28 cellular contexts compared by ENCODE assay signal in the genomic region with DNA sequence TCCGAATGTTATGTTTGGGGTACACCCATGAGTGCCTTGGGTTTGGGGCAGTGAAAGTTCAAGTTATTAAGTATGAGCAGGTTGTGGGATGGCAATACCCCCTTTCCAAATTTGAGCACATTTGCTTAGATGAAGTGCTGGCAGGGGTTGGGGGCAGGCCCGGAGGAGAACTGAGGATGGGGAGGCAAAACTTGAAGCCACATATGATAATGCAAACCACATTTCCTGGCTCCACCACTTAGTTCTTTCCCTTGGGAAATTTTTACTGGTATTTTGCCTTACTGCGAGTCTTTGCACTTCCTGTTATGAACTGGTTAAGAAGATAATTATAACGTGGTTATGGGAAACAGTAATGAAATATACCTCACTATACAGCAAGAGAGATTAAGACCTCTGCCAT.
"Had no signal": no experiment of that assay in that cellular context is flagged by ENCODE, and none has a peak within 500 bp of the region (broad histone marks: within the 10 kb centered on the region; RNA-seq: fewer than 3 reads in every experiment).

No MANE protein-coding gene starts in this region.

- H3K27me3 Mint-ChIP-seq: dendritic cell treated with granulocyte-macrophage colony-stimulating factor and Interleukin-4, amounts not matched to agents 40 ng/mL and 50 ng/mL, for 4 days; progenitor cell of endocrine pancreas had no signal

- H3K36me3 Mint-ChIP-seq: naive thymus-derived CD4-positive, alpha-beta T cell; neural progenitor cell; type B pancreatic cell had no signal

- H3K9me3 Mint-ChIP-seq: dendritic cell treated with granulocyte-macrophage colony-stimulating factor and Interleukin-4, amounts not matched to agents 40 ng/mL and 50 ng/mL, for 4 days; endodermal cell; nephron; neural progenitor cell; type B pancreatic cell had no signal

- H3K27ac ChIP-seq: epithelial cell of prostate, foreskin keratinocyte, gastroesophageal sphincter, heart left ventricle, hepatocyte, left lung, neural progenitor cell, parathyroid adenoma, right lobe of liver, testis, tibial artery had no signal

- H3K27ac Mint-ChIP-seq: dendritic cell treated with granulocyte-macrophage colony-stimulating factor and Interleukin-4, amounts not matched to agents 40 ng/mL and 50 ng/mL, for 4 days; endodermal cell; naive thymus-derived CD4-positive, alpha-beta T cell; nephron; neural progenitor cell; progenitor cell of endocrine pancreas; type B pancreatic cell had no signal

- H3K36me3 ChIP-seq: gastroesophageal sphincter, heart left ventricle, left lung, neural progenitor cell, right lobe of liver, tibial artery had no signal

- H3K4me1 Mint-ChIP-seq: naive thymus-derived CD4-positive, alpha-beta T cell; nephron had no signal

- H3K4me3 ChIP-seq: gastroesophageal sphincter, heart left ventricle, hepatocyte, left lung, neural progenitor cell, right lobe of liver, testis, tibial artery had no signal

- H3K9me3 ChIP-seq: gastroesophageal sphincter, heart left ventricle, left lung, right lobe of liver, testis, tibial artery had no signal

- DNase-seq: effector CD8-positive, alpha-beta T cell; endodermal cell; foreskin keratinocyte; heart left ventricle; left cardiac atrium; mesenchymal stem cell; midbrain; naive thymus-derived CD4-positive, alpha-beta T cell; right lobe of liver; small intestine; stimulated activated CD4-positive, alpha-beta T cell treated with anti-CD3 and anti-CD28 coated beads, Interleukin-15, amount 100 ng/mL, for 24 hours; stimulated activated CD4-positive, alpha-beta T cell treated with anti-CD3 and anti-CD28 coated beads, Interleukin-4, amount 100 ng/mL, for 1 hour; stimulated activated CD8-positive, alpha-beta memory T cell treated with anti-CD3 and anti-CD28 coated beads, Interleukin-4, amount 100 ng/mL, for 48 hours; stimulated activated naive CD4-positive, alpha-beta T cell treated with Interleukin-2 at 50 U/mL for 16 hours; substantia nigra; testis; tibial artery had no signal

- H3K9ac ChIP-seq: neural progenitor cell, parathyroid adenoma had no signal

- H3K4me1 ChIP-seq: foreskin keratinocyte, gastroesophageal sphincter, heart left ventricle, left lung, parathyroid adenoma, testis, tibial artery had no signal

- H3K4me3 Mint-ChIP-seq: dendritic cell treated with granulocyte-macrophage colony-stimulating factor and Interleukin-4, amounts not matched to agents 40 ng/mL and 50 ng/mL, for 4 days; endodermal cell; naive thymus-derived CD4-positive, alpha-beta T cell; nephron; neural progenitor cell; type B pancreatic cell had no signal

- H3K27me3 ChIP-seq: foreskin keratinocyte, hepatocyte, left lung, neural progenitor cell, right lobe of liver, testis, tibial artery had no signal

- H3K4me2 ChIP-seq: hepatocyte, neural progenitor cell had no signal

- ATAC-seq: esophagus mucosa; foreskin keratinocyte; gastroesophageal sphincter; heart left ventricle; left cardiac atrium; left lung; naive thymus-derived CD4-positive, alpha-beta T cell; right lobe of liver had no signal
